11 cellular contexts compared by ENCODE assay signal in genomic region chr10:4961558-4961957, GRCh38. TPM values are rescaled to one million over a fixed set of nuclear protein-coding genes. Genes with fewer than 3 reads are reported as not detected.
"Had no signal": no experiment of that assay in that cellular context is flagged by ENCODE, and none has a peak within 500 bp of the region (broad histone marks: within the 10 kb centered on the region; RNA-seq: fewer than 3 reads in every experiment).

No MANE protein-coding gene starts in this region.

RNA-seq across cellular contexts. Expression of gene AKR1C1, which starts 1.7 kb away (rescaled TPM):
- total RNA-seq: activated B cell treated with CpG ODN at 0.5 μM for 24 hours had no signal

RNA-seq across cellular contexts. Expression of gene AKR1C2, which starts 42.1 kb away (rescaled TPM):
- total RNA-seq: activated B cell treated with CpG ODN at 0.5 μM for 24 hours; activated CD4-positive, alpha-beta memory T cell treated with anti-CD3 and anti-CD28 coated beads, Interleukin-2, amount 10 ng/mL, durations not matched to agents 7 days and 5 days; activated CD4-positive, alpha-beta T cell treated with anti-CD3 and anti-CD28 coated beads for 36 hours; activated CD4-positive, alpha-beta T cell treated with anti-CD3 and anti-CD28 coated beads, Interleukin-2, amount 10 ng/mL, durations not matched to agents 24 days and 14 days; activated CD8-positive, alpha-beta memory T cell treated with anti-CD3 and anti-CD28 coated beads for 36 hours; activated CD8-positive, alpha-beta memory T cell treated with anti-CD3 and anti-CD28 coated beads, Interleukin-2, amount 10 ng/mL, durations not matched to agents 7 days and 5 days; activated CD8-positive, alpha-beta T cell treated with anti-CD3 and anti-CD28 coated beads for 36 hours; activated CD8-positive, alpha-beta T cell treated with anti-CD3 and anti-CD28 coated beads, Interleukin-2, amount 10 ng/mL, durations not matched to agents 7 days and 5 days; T-helper 1 cell treated with Interleukin-12 subunit alpha and Interleukin-12 subunit beta and Interleukin-4 antibody, amounts not matched to agents 30 ng/mL and 1 ng/mL, for 36 hours; T-helper 17 cell; T-helper 2 cell treated with Interferon-gamma antibody and Interleukin-4, amounts not matched to agents 100 ng/mL and 5 ng/mL, for 36 hours had no signal
